Comparison of ENCODE assay signal across 2 cellular contexts in the genomic region with DNA sequence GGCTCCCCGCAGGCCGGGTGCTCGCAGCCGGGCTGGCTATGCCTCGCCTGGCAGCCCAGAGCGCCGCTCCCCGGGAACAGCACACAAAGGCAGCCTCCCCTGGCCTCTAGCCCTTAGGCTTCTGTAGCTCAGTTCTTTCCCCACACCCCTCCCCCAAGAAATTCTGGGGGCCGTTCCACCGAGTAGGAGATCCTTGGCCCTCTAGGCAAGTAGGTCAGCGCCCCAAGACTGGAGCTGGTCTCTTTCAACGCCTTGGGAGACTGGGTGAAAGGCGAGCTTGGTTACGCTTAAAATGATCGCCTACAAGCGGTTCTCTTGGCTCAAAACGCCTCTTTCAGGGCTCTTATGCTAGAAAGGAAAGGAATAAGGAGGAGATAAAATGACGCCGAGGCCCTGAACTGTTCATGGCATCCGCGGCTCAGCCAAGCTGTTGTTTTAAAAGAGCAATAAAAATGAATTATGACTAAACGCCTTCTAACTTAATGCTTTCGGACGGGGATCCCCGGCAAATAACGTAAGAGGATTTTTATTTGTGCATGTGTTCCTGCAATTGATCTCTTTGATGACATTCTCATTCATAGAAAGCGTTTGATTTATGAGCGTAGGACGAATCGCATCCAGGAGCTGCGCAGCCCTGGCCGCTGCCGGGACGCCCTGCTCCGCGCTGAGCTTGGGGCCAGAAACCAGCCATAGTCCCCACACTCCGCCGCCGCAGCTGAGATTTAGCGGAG.
TF ChIP-seq lines count a peak whose summit lies in the region.

No MANE protein-coding gene starts in this region.

TF ChIP-seq in liver, 16 proteins besides CTCF, POLR2A, EP300 and RAD21:
- TF ChIP-seq YY1 (IDR thresholded peaks at IDR 0.05) (no peak), SP1 (IDR thresholded peaks at IDR 0.05) (no peak), NR2F2 (IDR thresholded peaks at IDR 0.05) (peak; percentile 21)

TF ChIP-seq in HepG2, 621 proteins besides CTCF, POLR2A, EP300 and RAD21:
- TF ChIP-seq, protein P1, sequence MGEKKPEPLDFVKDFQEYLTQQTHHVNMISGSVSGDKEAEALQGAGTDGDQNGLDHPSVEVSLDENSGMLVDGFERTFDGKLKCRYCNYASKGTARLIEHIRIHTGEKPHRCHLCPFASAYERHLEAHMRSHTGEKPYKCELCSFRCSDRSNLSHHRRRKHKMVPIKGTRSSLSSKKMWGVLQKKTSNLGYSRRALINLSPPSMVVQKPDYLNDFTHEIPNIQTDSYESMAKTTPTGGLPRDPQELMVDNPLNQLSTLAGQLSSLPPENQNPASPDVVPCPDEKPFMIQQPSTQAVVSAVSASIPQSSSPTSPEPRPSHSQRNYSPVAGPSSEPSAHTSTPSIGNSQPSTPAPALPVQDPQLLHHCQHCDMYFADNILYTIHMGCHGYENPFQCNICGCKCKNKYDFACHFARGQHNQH (CRISPR knock-in tag; IDR thresholded peaks at IDR 0.05) = no peak
- TF ChIP-seq PAF1 (CRISPR knock-in tag; IDR thresholded peaks at IDR 0.05) (no peak), ZNF282 (IDR thresholded peaks at IDR 0.05; ENCODE audit: partially characterized antibody) (no peak), MED8 (CRISPR knock-in tag; IDR thresholded peaks at IDR 0.05; ENCODE audit: insufficient replicate concordance) (no peak), ZNF792 (CRISPR knock-in tag; IDR thresholded peaks at IDR 0.05) (no peak), ZNF256 (CRISPR knock-in tag; conservative IDR thresholded peaks at IDR 0.05) (no peak)
- TF ChIP-seq, protein P2, sequence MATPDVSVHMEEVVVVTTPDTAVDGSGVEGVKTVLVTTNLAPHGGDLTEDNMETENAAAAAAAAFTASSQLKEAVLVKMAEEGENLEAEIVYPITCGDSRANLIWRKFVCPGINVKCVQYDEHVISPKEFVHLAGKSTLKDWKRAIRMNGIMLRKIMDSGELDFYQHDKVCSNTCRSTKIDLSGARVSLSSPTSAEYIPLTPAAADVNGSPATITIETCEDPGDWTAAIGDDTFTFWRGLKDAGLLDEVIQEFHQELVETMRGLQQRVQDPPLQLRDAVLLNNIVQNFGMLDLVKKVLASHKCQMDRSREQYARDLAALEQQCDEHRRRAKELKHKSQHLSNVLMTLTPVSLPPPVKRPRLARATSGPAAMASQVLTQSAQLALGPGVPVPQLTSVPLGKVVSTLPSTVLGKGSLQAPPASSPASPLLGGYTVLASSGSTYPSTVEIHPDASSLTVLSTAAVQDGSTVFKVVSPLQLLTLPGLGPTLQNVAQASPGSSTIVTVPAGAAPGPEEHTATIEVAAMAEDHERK (CRISPR knock-in tag; IDR thresholded peaks at IDR 0.05; ENCODE audit: low read depth) = no peak
